Comparison of ENCODE assay signal across 8 cellular contexts in the genomic region with DNA sequence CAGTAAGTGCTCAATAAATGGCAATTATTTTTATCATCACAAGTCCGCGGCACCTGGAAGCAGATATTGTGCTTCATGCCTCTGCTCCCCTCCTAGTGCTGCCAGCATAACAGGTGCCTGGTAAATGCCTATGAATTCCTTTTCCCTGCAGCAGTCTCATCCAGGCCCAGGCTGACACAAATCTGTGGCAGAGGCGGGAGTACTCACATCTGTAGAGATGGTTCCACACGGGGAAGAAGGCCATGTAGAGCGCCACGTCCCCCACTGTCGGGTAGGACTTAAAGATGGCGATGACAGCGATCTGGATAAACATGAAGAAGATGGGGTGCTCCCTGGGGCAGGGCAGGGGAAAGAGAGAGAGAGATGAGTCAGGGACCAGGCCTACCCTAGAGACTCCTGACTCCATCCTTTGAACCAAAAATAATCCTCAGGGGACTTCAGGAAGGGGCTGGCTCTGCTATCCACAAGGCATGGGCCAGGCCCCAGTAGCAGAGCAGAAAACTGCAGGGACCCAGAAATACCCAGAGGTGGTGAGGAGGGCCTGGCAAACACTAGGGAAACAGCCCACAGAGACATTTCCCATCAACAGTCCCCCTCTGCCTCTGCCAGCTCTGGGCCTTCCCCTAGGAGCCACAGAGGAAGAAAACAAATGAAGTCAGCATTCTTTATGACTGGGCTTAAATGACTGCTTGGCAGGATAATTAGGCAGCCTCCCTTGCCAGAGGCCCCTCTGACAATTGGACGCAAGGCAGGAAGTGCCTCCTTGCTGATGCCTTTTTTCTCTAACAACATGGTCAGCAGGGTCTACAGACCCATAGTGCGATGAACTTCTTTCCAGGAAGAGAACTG. TPM values are rescaled to one million over a fixed set of nuclear protein-coding genes. Genes with fewer than 3 reads are reported as not detected.
DNase-seq lines count a peak whose midpoint lies in the region; ATAC-seq and TF ChIP-seq lines count a peak whose summit lies in the region.

No MANE protein-coding gene starts in this region.

- H3K36me3 ChIP-seq in suprapubic skin: peaks cover 10% of the 10 kb centered on the region

- peak overlapping the region; percentile 45 for H3K27ac Mint-ChIP-seq in activated naive CD8-positive, alpha-beta T cell treated with anti-CD3 and anti-CD28 coated beads, Interleukin-2, amount 10 ng/mL, durations not matched to agents 7 days and 5 days

- no peaks in the 10 kb centered on the region for H3K27me3 Mint-ChIP-seq in activated naive CD8-positive, alpha-beta T cell treated with anti-CD3 and anti-CD28 coated beads, Interleukin-2, amount 10 ng/mL, durations not matched to agents 7 days and 5 days

- no peak for TF ChIP-seq POLR2A in suprapubic skin (IDR thresholded peaks at IDR 0.05)

- H3K9me3 ChIP-seq in suprapubic skin: no peaks in the 10 kb centered on the region

- H3K4me1 Mint-ChIP-seq in activated naive CD8-positive, alpha-beta T cell treated with anti-CD3 and anti-CD28 coated beads, Interleukin-2, amount 10 ng/mL, durations not matched to agents 7 days and 5 days: peaks cover 18% of the 10 kb centered on the region

- H3K27ac ChIP-seq in layer of hippocampus (ENCODE audit: low read depth, low read length) (peak overlapping the region; percentile 88), suprapubic skin (peak overlapping the region; percentile 14)

- no peak overlapping the region for H3K4me3 ChIP-seq in suprapubic skin

- peaks cover 41% of the 10 kb centered on the region for H3K4me1 ChIP-seq in suprapubic skin

- ATAC-seq in activated naive CD8-positive, alpha-beta T cell treated with anti-CD3 and anti-CD28 coated beads, Interleukin-2, amount 10 ng/mL, durations not matched to agents 7 days and 5 days (ENCODE audit: low read depth): no peak

- H3K27me3 ChIP-seq in layer of hippocampus (ENCODE audit: control insufficient read depth, insufficient read depth, low read length) (no peaks in the 10 kb centered on the region), suprapubic skin (no peaks in the 10 kb centered on the region)

- peak; percentile 29 to 37 for DNase-seq in stimulated activated CD4-positive, alpha-beta T cell treated with anti-CD3 and anti-CD28 coated beads, Interleukin-15, amount 100 ng/mL, for 48 hours (ENCODE audit: low read depth in 2 of 2)
- no peak for DNase-seq in stimulated activated CD4-positive, alpha-beta T cell treated with anti-CD3 and anti-CD28 coated beads, Interleukin-4, amount 100 ng/mL, for 4 hours
- DNase-seq in activated naive CD8-positive, alpha-beta T cell treated with anti-CD3 and anti-CD28 coated beads, Interleukin-2, amount 10 ng/mL, durations not matched to agents 7 days and 5 days: no peak
- DNase-seq in suprapubic skin (ENCODE audit: low spot score in 2 of 2): no peak
- no peak for DNase-seq in iPS-NIHi11 (ENCODE audit: low spot score)
- DNase-seq in CD1c-positive myeloid dendritic cell (ENCODE audit: extremely low spot score): no peak
- no peak for DNase-seq in NCI-H1436 (lab: John Stamatoyannopoulos, UW)

- WGBS in suprapubic skin: 81% methylated on average over 11 of the region's 11 CpGs

- POLR2A ChIA-PET in activated naive CD8-positive, alpha-beta T cell treated with anti-CD3 and anti-CD28 coated beads, Interleukin-2, amount 10 ng/mL, durations not matched to agents 7 days and 5 days (lab: Charles Lee): no interaction called here

- TF ChIP-seq EP300 in suprapubic skin (IDR thresholded peaks at IDR 0.05): no peak

- no peak overlapping the region for H3K4me3 Mint-ChIP-seq in activated naive CD8-positive, alpha-beta T cell treated with anti-CD3 and anti-CD28 coated beads, Interleukin-2, amount 10 ng/mL, durations not matched to agents 7 days and 5 days

- no peaks in the 10 kb centered on the region for H3K9me3 Mint-ChIP-seq in activated naive CD8-positive, alpha-beta T cell treated with anti-CD3 and anti-CD28 coated beads, Interleukin-2, amount 10 ng/mL, durations not matched to agents 7 days and 5 days

- peaks cover 5% of the 10 kb centered on the region for H3K36me3 Mint-ChIP-seq in activated naive CD8-positive, alpha-beta T cell treated with anti-CD3 and anti-CD28 coated beads, Interleukin-2, amount 10 ng/mL, durations not matched to agents 7 days and 5 days

- TF ChIP-seq CTCF in suprapubic skin (IDR thresholded peaks at IDR 0.05): no peak

RNA-seq across cellular contexts. Expression of gene MAP1LC3A, which starts 23.0 kb away (rescaled TPM):
- total RNA-seq in activated naive CD8-positive, alpha-beta T cell treated with anti-CD3 and anti-CD28 coated beads, Interleukin-2, amount 10 ng/mL, durations not matched to agents 7 days and 5 days: 1 to 10 TPM in 1 of 2 experiments, under 1 TPM in 1; 0.99 to 1.9 TPM
- 100 to 1,000 TPM in 2 of 4 donors, 10 to 100 TPM in 2; 42.6 to 111 (median 103) TPM for total RNA-seq in suprapubic skin

Comparison
In these comparisons a context has a peak if more than half of its experiments do, and no peak if none do; other contexts are left out.
1. DNase-seq: peak in stimulated activated CD4-positive, alpha-beta T cell treated with anti-CD3 and anti-CD28 coated beads, Interleukin-15, amount 100 ng/mL, for 48 hours (2 of 2); none in stimulated activated CD4-positive, alpha-beta T cell treated with anti-CD3 and anti-CD28 coated beads, Interleukin-4, amount 100 ng/mL, for 4 hours (0 of 2), activated naive CD8-positive, alpha-beta T cell treated with anti-CD3 and anti-CD28 coated beads, Interleukin-2, amount 10 ng/mL, durations not matched to agents 7 days and 5 days (single experiment), suprapubic skin (0 of 2), iPS-NIHi11 (single experiment), CD1c-positive myeloid dendritic cell (single experiment) and NCI-H1436 (single experiment).
2. RNA of gene MAP1LC3A, which starts 23.0 kb away (total RNA-seq): 42.6 to 111 TPM in suprapubic skin; 0.99 to 1.9 TPM in activated naive CD8-positive, alpha-beta T cell treated with anti-CD3 and anti-CD28 coated beads, Interleukin-2, amount 10 ng/mL, durations not matched to agents 7 days and 5 days; every median in the first group is over 10 times any median in the second.